Comparison of ENCODE assay signal across 11 cellular contexts in genomic region chr4:41437264-41437566, GRCh38.
DNase-seq lines count a peak whose midpoint lies in the region; ATAC-seq and TF ChIP-seq lines count a peak whose summit lies in the region.
"Had no signal": no experiment of that assay in that cellular context is flagged by ENCODE, and none has a peak within 500 bp of the region (broad histone marks: within the 10 kb centered on the region; RNA-seq: fewer than 3 reads in every experiment).

No MANE protein-coding gene starts in this region.

- H3K4me3 Mint-ChIP-seq in brain = peak overlapping the region; percentile 17 to 60 (median 43)
- H3K4me3 Mint-ChIP-seq: activated naive CD8-positive, alpha-beta T cell had no signal

- DNase-seq in Right ventricle myocardium inferior (ENCODE audit: missing footprints) (no peak), cardiac septum (ENCODE audit: low spot score) (no peak), lung microvascular endothelial cell (ENCODE audit: low read depth in 2 of 2) (peak; percentile 34 to 52), NCI-H2107 (lab: John Stamatoyannopoulos, UW) (no peak), DMS114 treated with DMSO at 0.1 percent for 48 hours (lab: John Stamatoyannopoulos, UW; ENCODE audit: unreplicated experiment) (no peak)
- DNase-seq in activated naive CD4-positive, alpha-beta T cell treated with anti-CD3 and anti-CD28 coated beads, Interleukin-2, amount 50 U/mL, for 16 hours = no peak
- no peak for DNase-seq in stimulated activated naive CD4-positive, alpha-beta T cell (lab: John Stamatoyannopoulos, UW)
- DNase-seq: activated CD4-positive, alpha-beta T cell treated with anti-CD3 and anti-CD28 coated beads, Interleukin-2, amount 50 U/mL, for 48 hours; SHP77 had no signal

- peak; percentile 74 for ATAC-seq in Right ventricle myocardium inferior

- no peak for TF ChIP-seq CTCF in brain (conservative IDR thresholded peaks at IDR 0.05)

- H3K36me3 Mint-ChIP-seq in brain = peaks cover 4% of the 10 kb centered on the region
- H3K36me3 Mint-ChIP-seq: activated naive CD8-positive, alpha-beta T cell had no signal

- H3K4me1 Mint-ChIP-seq in brain = peaks cover 64% of the 10 kb centered on the region

- intact Hi-C loops in Right ventricle myocardium inferior (cut with DNase I) (no loop called here), cardiac septum (cut with DNase I) (loop anchor here (5.0 kb wide), 2 partner anchors 75 to 175 kb away; no protein-coding TSS in a partner anchor)

- H3K27ac Mint-ChIP-seq in brain = peak overlapping the region; percentile 75 to 87 (median 81)
- H3K27ac Mint-ChIP-seq: activated naive CD8-positive, alpha-beta T cell had no signal

- H3K9me3 Mint-ChIP-seq in brain = peaks cover 0 to 4% (median 2%) of the 10 kb centered on the region in 5 experiments

- H3K27me3 Mint-ChIP-seq in brain = no peaks in the 10 kb centered on the region

Comparison
In these comparisons a context has a peak if more than half of its experiments do, and no peak if none do; other contexts are left out.
1. DNase-seq: peak in lung microvascular endothelial cell (2 of 2); none in Right ventricle myocardium inferior (single experiment), cardiac septum (single experiment), activated naive CD4-positive, alpha-beta T cell treated with anti-CD3 and anti-CD28 coated beads, Interleukin-2, amount 50 U/mL, for 16 hours (single experiment), stimulated activated naive CD4-positive, alpha-beta T cell (0 of 6), NCI-H2107 (single experiment) and DMS114 treated with DMSO at 0.1 percent for 48 hours (single experiment).